In genomic region chr15:89383635-89384604, GRCh38 we compare ENCODE assay signal across 1 cellular context.
TF ChIP-seq lines count a peak whose summit lies in the region.

No MANE protein-coding gene starts in this region.

TF ChIP-seq in HEK293, 187 proteins besides CTCF, POLR2A, EP300 and RAD21 (continued from another document and continues in another):
- TF ChIP-seq PRDM4 (tag by site-specific recombination; IDR thresholded peaks at IDR 0.05) (0 out of 2 replicates have a peak, but pooled peaks have one; percentile 39), ZNF792 (tag by site-specific recombination; IDR thresholded peaks at IDR 0.05) (no peak), ZSCAN30 (tag by site-specific recombination; IDR thresholded peaks at IDR 0.05) (peak; percentile 93), HOXA7 (CRISPR knock-in tag; IDR thresholded peaks at IDR 0.05; ENCODE audit: borderline replicate concordance) (no peak), ZNF404 (tag by site-specific recombination; IDR thresholded peaks at IDR 0.05) (no peak), KLF8 (tag by site-specific recombination; IDR thresholded peaks at IDR 0.05) (no peak), ZNF664 (tag by site-specific recombination; IDR thresholded peaks at IDR 0.05) (no peak), ZNF473 (tag by site-specific recombination; IDR thresholded peaks at IDR 0.05) (peak; percentile 87; the same call in 1 of the 2 replicates), ZNF658 (tag by site-specific recombination; IDR thresholded peaks at IDR 0.05) (no peak), ZBTB11 (tag by site-specific recombination; conservative IDR thresholded peaks at IDR 0.05; ENCODE audit: low read depth) (no peak), ZNF184 (tag by site-specific recombination; IDR thresholded peaks at IDR 0.05) (peak; percentile 98), GLIS2 (tag by site-specific recombination; IDR thresholded peaks at IDR 0.05) (no peak; the same call in none of the 2 replicates), ZNF677 (tag by site-specific recombination; IDR thresholded peaks at IDR 0.05) (peak; percentile 86), TRIM28 (IDR thresholded peaks at IDR 0.05; ENCODE audit: borderline replicate concordance, low read length) (peak; percentile 45; the same call in 1 of the 2 replicates), ZBTB8A (tag by site-specific recombination; IDR thresholded peaks at IDR 0.05) (peak; percentile 92), ZNF514 (tag by site-specific recombination; IDR thresholded peaks at IDR 0.05) (no peak), ZNF558 (tag by site-specific recombination; IDR thresholded peaks at IDR 0.05) (0 out of 2 replicates have a peak, but pooled peaks have one; percentile 45), REST (tag by site-specific recombination; IDR thresholded peaks at IDR 0.05) (no peak), BCL11B (tag by site-specific recombination; IDR thresholded peaks at IDR 0.05; ENCODE audit: low read depth) (no peak), ZNF248 (tag by site-specific recombination; IDR thresholded peaks at IDR 0.05) (peak; percentile 98), ZNF791 (tag by site-specific recombination; IDR thresholded peaks at IDR 0.05) (no peak), ZNF560 (tag by site-specific recombination; IDR thresholded peaks at IDR 0.05; ENCODE audit: borderline replicate concordance) (no peak), ZSCAN16 (tag by site-specific recombination; IDR thresholded peaks at IDR 0.05) (no peak), ZNF324 (tag by site-specific recombination; IDR thresholded peaks at IDR 0.05) (no peak), ZNF292 (tag by site-specific recombination; IDR thresholded peaks at IDR 0.05; ENCODE audit: borderline replicate concordance, low read depth) (no peak), ZNF112 (tag by site-specific recombination; IDR thresholded peaks at IDR 0.05) (peak; percentile 98), ZNF561 (tag by site-specific recombination; IDR thresholded peaks at IDR 0.05; ENCODE audit: borderline replicate concordance) (peak; percentile 99), ZNF114 (tag by site-specific recombination; IDR thresholded peaks at IDR 0.05) (peak; percentile 86; the same call in 1 of the 2 replicates), ZNF548 (tag by site-specific recombination; IDR thresholded peaks at IDR 0.05) (no peak), ZNF645 (tag by site-specific recombination; IDR thresholded peaks at IDR 0.05) (no peak), ZFHX2 (tag by site-specific recombination; conservative IDR thresholded peaks at IDR 0.05) (no peak), ZNF16 (tag by site-specific recombination; IDR thresholded peaks at IDR 0.05; ENCODE audit: low read depth) (no peak), ZNF391 (tag by site-specific recombination; IDR thresholded peaks at IDR 0.05; ENCODE audit: borderline replicate concordance, low read depth) (no peak), KLF7 (tag by site-specific recombination; IDR thresholded peaks at IDR 0.05; ENCODE audit: borderline replicate concordance) (no peak), ZNF169 (tag by site-specific recombination; IDR thresholded peaks at IDR 0.05) (no peak), ZBTB26 (tag by site-specific recombination; optimal IDR thresholded peaks at IDR 0.05) (no peak), ZNF571 (tag by site-specific recombination; IDR thresholded peaks at IDR 0.05) (peak; percentile 100), ZFP41 (tag by site-specific recombination; IDR thresholded peaks at IDR 0.05; ENCODE audit: borderline replicate concordance) (no peak), ZIC2 (tag by site-specific recombination; IDR thresholded peaks at IDR 0.05) (peak; percentile 78), ZBTB48 (tag by site-specific recombination; IDR thresholded peaks at IDR 0.05) (peak; percentile 85), PATZ1 (tag by site-specific recombination; IDR thresholded peaks at IDR 0.05) (peak; percentile 79), ZNF510 (tag by site-specific recombination; IDR thresholded peaks at IDR 0.05; ENCODE audit: insufficient replicate concordance) (peak; percentile 51), PRDM1 (tag by site-specific recombination; IDR thresholded peaks at IDR 0.05) (no peak), ZNF629 (tag by site-specific recombination; IDR thresholded peaks at IDR 0.05) (peak; percentile 68; the same call in 1 of the 2 replicates), SP2 (tag by site-specific recombination; IDR thresholded peaks at IDR 0.05) (no peak), ZNF416 (tag by site-specific recombination; IDR thresholded peaks at IDR 0.05) (no peak), ZNF10 (tag by site-specific recombination; IDR thresholded peaks at IDR 0.05) (peak; percentile 75; the same call in 1 of the 2 replicates), ZNF777 (tag by site-specific recombination; IDR thresholded peaks at IDR 0.05; ENCODE audit: borderline replicate concordance) (no peak), TCF7L2 (IDR thresholded peaks at IDR 0.05; ENCODE audit: borderline replicate concordance, low read depth, low read length) (no peak), GLIS1 (tag by site-specific recombination; IDR thresholded peaks at IDR 0.05) (peak; percentile 95), AEBP2 (tag by site-specific recombination; IDR thresholded peaks at IDR 0.05; ENCODE audit: borderline replicate concordance) (no peak), REPIN1 (tag by site-specific recombination; IDR thresholded peaks at IDR 0.05; ENCODE audit: low read depth) (no peak), GLI4 (tag by site-specific recombination; IDR thresholded peaks at IDR 0.05) (no peak), ZNF274 (IDR thresholded peaks at IDR 0.05; ENCODE audit: low read length) (no peak), ZNF274 (tag by site-specific recombination; IDR thresholded peaks at IDR 0.05; ENCODE audit: borderline replicate concordance) (no peak), YY2 (tag by site-specific recombination; IDR thresholded peaks at IDR 0.05) (no peak), ZNF704 (tag by site-specific recombination; IDR thresholded peaks at IDR 0.05) (no peak)
